In genomic region chr12:110744176-110744575, GRCh38 we compare ENCODE assay signal across 9 cellular contexts. TPM values are rescaled to one million over a fixed set of nuclear protein-coding genes. Genes with fewer than 3 reads are reported as not detected.
DNase-seq lines count a peak whose midpoint lies in the region; ATAC-seq, FAIRE-seq and TF ChIP-seq lines count a peak whose summit lies in the region.
"Had no signal": no experiment of that assay in that cellular context is flagged by ENCODE, and none has a peak within 500 bp of the region (broad histone marks: within the 10 kb centered on the region; RNA-seq: fewer than 3 reads in every experiment).

No MANE protein-coding gene starts in this region.

- H3K9me3 ChIP-seq in astrocyte (ENCODE audit: insufficient read depth, low read depth, low read length): no peaks in the 10 kb centered on the region
- H3K9me3 ChIP-seq: BLaER1 treated with 17β-estradiol and CSF1 and Interleukin-3, amounts not matched to agents 10 nM and 100 nM had no signal

- H2AFZ ChIP-seq in astrocyte (ENCODE audit: low read depth, low read length): no peak overlapping the region

- H3K27me3 ChIP-seq in astrocyte (ENCODE audit: insufficient read depth, low read length): no peaks in the 10 kb centered on the region
- H3K27me3 ChIP-seq: BLaER1 treated with 17β-estradiol and CSF1 and Interleukin-3, amounts not matched to agents 10 nM and 100 nM had no signal

- peak overlapping the region; percentile 69 for H3K9ac ChIP-seq in astrocyte (ENCODE audit: low read length)

- no peak overlapping the region for H3K27ac ChIP-seq in astrocyte (ENCODE audit: low read depth, low read length)
- peak overlapping the region; percentile 80 for H3K27ac ChIP-seq in temporal lobe (ENCODE audit: low read depth, low read length)
- H3K27ac ChIP-seq: BLaER1 treated with 17β-estradiol and CSF1 and Interleukin-3, amounts not matched to agents 10 nM and 100 nM had no signal

- H3K4me1 ChIP-seq in astrocyte (ENCODE audit: insufficient read depth, low read length): peaks cover 27% of the 10 kb centered on the region

- DNase-seq in activated CD8-positive, alpha-beta memory T cell treated with anti-CD3 and anti-CD28 coated beads, Interleukin-2, amount 10 ng/mL, durations not matched to agents 7 days and 5 days: no peak
- no peak for DNase-seq in activated CD8-positive, alpha-beta memory T cell treated with anti-CD3 and anti-CD28 coated beads, Interleukin-2, amount 50 U/mL, for 48 hours
- DNase-seq in astrocyte (ENCODE audit: low read depth) (peak; percentile 50), kidney glomerular epithelial cell (lab: John Stamatoyannopoulos, UW) (peak; percentile 19), DMS153 (lab: John Stamatoyannopoulos, UW) (no peak)
- DNase-seq in stimulated activated CD4-positive, alpha-beta T cell treated with anti-CD3 and anti-CD28 coated beads, Interleukin-2, amount 100 ng/mL, for 48 hours: no peak

- no peaks in the 10 kb centered on the region for H3K9me3 Mint-ChIP-seq in activated CD8-positive, alpha-beta memory T cell treated with anti-CD3 and anti-CD28 coated beads, Interleukin-2, amount 10 ng/mL, durations not matched to agents 7 days and 5 days (ENCODE audit: low read depth)
- H3K9me3 Mint-ChIP-seq in astrocyte (ENCODE audit: unreplicated experiment): no peaks in the 10 kb centered on the region

- no peaks in the 10 kb centered on the region for H3K27me3 Mint-ChIP-seq in activated CD8-positive, alpha-beta memory T cell treated with anti-CD3 and anti-CD28 coated beads, Interleukin-2, amount 10 ng/mL, durations not matched to agents 7 days and 5 days
- no peaks in the 10 kb centered on the region for H3K27me3 Mint-ChIP-seq in astrocyte (ENCODE audit: low read depth, unreplicated experiment)

- H3K36me3 ChIP-seq in astrocyte (ENCODE audit: insufficient read depth, low read length): no peaks in the 10 kb centered on the region

- peaks cover 35% of the 10 kb centered on the region for H3K79me2 ChIP-seq in astrocyte (ENCODE audit: insufficient read depth, low read length)

- peak overlapping the region; percentile 85 for H3K4me2 ChIP-seq in astrocyte (ENCODE audit: low read length)

- H3K4me1 Mint-ChIP-seq in activated CD8-positive, alpha-beta memory T cell treated with anti-CD3 and anti-CD28 coated beads, Interleukin-2, amount 10 ng/mL, durations not matched to agents 7 days and 5 days: peaks cover 27% of the 10 kb centered on the region
- H3K4me1 Mint-ChIP-seq in astrocyte (ENCODE audit: low read depth, unreplicated experiment): peaks cover 20% of the 10 kb centered on the region

- ATAC-seq in activated CD8-positive, alpha-beta memory T cell treated with anti-CD3 and anti-CD28 coated beads, Interleukin-2, amount 10 ng/mL, durations not matched to agents 7 days and 5 days: no peak
- ATAC-seq in HG02973 (IDR thresholded peaks at IDR 0.05; ENCODE audit: unreplicated experiment): no peak

- H4K20me1 ChIP-seq in astrocyte (ENCODE audit: insufficient read depth, low read length): peaks cover 30% of the 10 kb centered on the region

- FAIRE-seq in astrocyte (lab: Jason Lieb, UNC): no peak

- no peak overlapping the region for H3K4me3 ChIP-seq in astrocyte (ENCODE audit: insufficient read depth, low read depth, low read length)

- peak overlapping the region; percentile 99 for H3K4me3 Mint-ChIP-seq in activated CD8-positive, alpha-beta memory T cell treated with anti-CD3 and anti-CD28 coated beads, Interleukin-2, amount 10 ng/mL, durations not matched to agents 7 days and 5 days
- H3K4me3 Mint-ChIP-seq in astrocyte (ENCODE audit: unreplicated experiment): peak overlapping the region; percentile 100

- no peak for TF ChIP-seq CTCF in astrocyte (IDR thresholded peaks at IDR 0.05; ENCODE audit: insufficient read depth, low read depth, low read length)

- H3K36me3 Mint-ChIP-seq in activated CD8-positive, alpha-beta memory T cell treated with anti-CD3 and anti-CD28 coated beads, Interleukin-2, amount 10 ng/mL, durations not matched to agents 7 days and 5 days: peaks cover 22% of the 10 kb centered on the region
- peaks cover 2% of the 10 kb centered on the region for H3K36me3 Mint-ChIP-seq in astrocyte (ENCODE audit: low read depth, unreplicated experiment)

- no peak overlapping the region for H3K27ac Mint-ChIP-seq in activated CD8-positive, alpha-beta memory T cell treated with anti-CD3 and anti-CD28 coated beads, Interleukin-2, amount 10 ng/mL, durations not matched to agents 7 days and 5 days
- no peak overlapping the region for H3K27ac Mint-ChIP-seq in astrocyte (ENCODE audit: unreplicated experiment)

- CTCF ChIA-PET in activated CD8-positive, alpha-beta memory T cell treated with anti-CD3 and anti-CD28 coated beads, Interleukin-2, amount 10 ng/mL, durations not matched to agents 7 days and 5 days (lab: Charles Lee): interaction anchor here (1.3 kb wide), 1 partner anchor 16 kb away, joined by 3 read pairs; no protein-coding TSS in a partner anchor

RNA-seq across cellular contexts. Expression of gene PPP1CC, which starts 1.5 kb away (rescaled TPM):
- 100 to 1,000 TPM; 174 to 200 TPM for total RNA-seq in activated CD8-positive, alpha-beta memory T cell treated with anti-CD3 and anti-CD28 coated beads, Interleukin-2, amount 10 ng/mL, durations not matched to agents 7 days and 5 days
- total RNA-seq in astrocyte (94.8 and 107 TPM in 2 replicates), temporal lobe (114 TPM)

RNA-seq across cellular contexts. Expression of gene HVCN1, which starts 55.3 kb away (rescaled TPM):
- total RNA-seq in activated CD8-positive, alpha-beta memory T cell treated with anti-CD3 and anti-CD28 coated beads, Interleukin-2, amount 10 ng/mL, durations not matched to agents 7 days and 5 days: 10 to 100 TPM; 11.7 to 19.9 TPM
- total RNA-seq in astrocyte: 0.94 and 1.0 TPM in 2 replicates
- 5.9 TPM for total RNA-seq in temporal lobe

Comparison
In these comparisons a context has a peak if more than half of its experiments do, and no peak if none do; other contexts are left out.
1. DNase-seq: peak in astrocyte (single experiment) and kidney glomerular epithelial cell (single experiment); none in activated CD8-positive, alpha-beta memory T cell treated with anti-CD3 and anti-CD28 coated beads, Interleukin-2, amount 10 ng/mL, durations not matched to agents 7 days and 5 days (single experiment), activated CD8-positive, alpha-beta memory T cell treated with anti-CD3 and anti-CD28 coated beads, Interleukin-2, amount 50 U/mL, for 48 hours (single experiment), stimulated activated CD4-positive, alpha-beta T cell treated with anti-CD3 and anti-CD28 coated beads, Interleukin-2, amount 100 ng/mL, for 48 hours (0 of 2) and DMS153 (single experiment).